8 cellular contexts compared by ENCODE assay signal in genomic region chr16:10971560-10971961, GRCh38. TPM values are rescaled to one million over a fixed set of nuclear protein-coding genes. Genes with fewer than 3 reads are reported as not detected.
A peak's percentile ranks its signal among the peaks of the same experiment; 100 is the strongest.
DNase-seq lines count a peak whose midpoint lies in the region; ATAC-seq and TF ChIP-seq lines count a peak whose summit lies in the region.

No MANE protein-coding gene starts in this region.

- no peak overlapping the region for H2AFZ ChIP-seq in Loucy (ENCODE audit: low read length)

- DNase-seq in activated naive CD4-positive, alpha-beta T cell treated with anti-CD3 and anti-CD28 coated beads for 36 hours, result peak; percentile 62
- DNase-seq in activated naive CD4-positive, alpha-beta T cell treated with anti-CD3 and anti-CD28 coated beads, Interleukin-2, amount 50 U/mL, for 72 hours (ENCODE audit: low spot score in 2 of 2), result no peak
- DNase-seq in SHP77 treated with DMSO at 0.1 percent for 48 hours (lab: John Stamatoyannopoulos, UW), result peak; percentile 55
- DNase-seq in colonic mucosa, result peak; percentile 46
- DNase-seq in left kidney (ENCODE audit: low read depth, low spot score), result peak; percentile 88
- DNase-seq in transverse colon, result peak; percentile 31

- H3K4me1 ChIP-seq in Loucy (ENCODE audit: insufficient read depth, low read length, poor library complexity, severe bottlenecking) (no peaks in the 10 kb centered on the region), colonic mucosa (no peaks in the 10 kb centered on the region), transverse colon (peaks cover 0 to 4% (median 0%) of the 10 kb centered on the region in 4 donors)

- H3K4me1 Mint-ChIP-seq in activated naive CD4-positive, alpha-beta T cell treated with anti-CD3 and anti-CD28 coated beads for 36 hours (ENCODE audit: low read depth), result peaks cover 22% of the 10 kb centered on the region

- 63% methylated on average over 3 of the region's 3 CpGs; no CpG with 5 or more reads in 1 of the 2 donors for WGBS in transverse colon (ENCODE audit: low coverage in 1 of 2), 2 donors

- CTCF ChIA-PET in activated naive CD4-positive, alpha-beta T cell treated with anti-CD3 and anti-CD28 coated beads for 36 hours (lab: Charles Lee), result interaction anchor here (0.7 to 4.0 kb wide), 28 partner anchors 8 to 434 kb away, joined by 3 to 67 read pairs (median 4); partner anchors contain the start of gene SOCS1

- H3F3A ChIP-seq in Loucy (ENCODE audit: low read depth), result no peaks in the 10 kb centered on the region

- peaks cover 26% of the 10 kb centered on the region; the same call in 1 of the 2 replicates for H3K36me3 ChIP-seq in Loucy (ENCODE audit: insufficient read depth, low read length)
- no peaks in the 10 kb centered on the region for H3K36me3 ChIP-seq in colonic mucosa
- H3K36me3 ChIP-seq in transverse colon, result peaks cover 0 to 8% (median 2%) of the 10 kb centered on the region in 4 donors

- no peaks in the 10 kb centered on the region for H4K20me1 ChIP-seq in Loucy (ENCODE audit: insufficient read depth, low read length, poor library complexity, severe bottlenecking)

- TF ChIP-seq EP300 in transverse colon (IDR thresholded peaks at IDR 0.05; ENCODE audit: low read depth), result no peak

- peaks cover 23% of the 10 kb centered on the region for H3K36me3 Mint-ChIP-seq in activated naive CD4-positive, alpha-beta T cell treated with anti-CD3 and anti-CD28 coated beads for 36 hours (ENCODE audit: low read depth)
- peaks cover 18 to 21% of the 10 kb centered on the region in 2 donors for H3K36me3 Mint-ChIP-seq in activated naive CD4-positive, alpha-beta T cell treated with anti-CD3 and anti-CD28 coated beads, Interleukin-2, amount 50 U/mL, for 72 hours

- H3K9me3 ChIP-seq in Loucy (ENCODE audit: insufficient read depth, low read depth, low read length) (no peaks in the 10 kb centered on the region), colonic mucosa (no peaks in the 10 kb centered on the region), transverse colon (no peaks in the 10 kb centered on the region)

- H3K9me3 Mint-ChIP-seq in activated naive CD4-positive, alpha-beta T cell treated with anti-CD3 and anti-CD28 coated beads for 36 hours, result no peaks in the 10 kb centered on the region
- no peaks in the 10 kb centered on the region for H3K9me3 Mint-ChIP-seq in activated naive CD4-positive, alpha-beta T cell treated with anti-CD3 and anti-CD28 coated beads, Interleukin-2, amount 50 U/mL, for 72 hours

- H3K4me3 ChIP-seq in Loucy (ENCODE audit: low read length, poor library complexity, severe bottlenecking) (no peak overlapping the region), colonic mucosa (no peak overlapping the region), transverse colon (no peak overlapping the region)

- no peak overlapping the region for H3K27ac Mint-ChIP-seq in activated naive CD4-positive, alpha-beta T cell treated with anti-CD3 and anti-CD28 coated beads for 36 hours
- H3K27ac Mint-ChIP-seq in activated naive CD4-positive, alpha-beta T cell treated with anti-CD3 and anti-CD28 coated beads, Interleukin-2, amount 50 U/mL, for 72 hours, result peak overlapping the region in 1 of 2 donors; percentile 53

- H3K4me3 Mint-ChIP-seq in activated naive CD4-positive, alpha-beta T cell treated with anti-CD3 and anti-CD28 coated beads for 36 hours, result no peak overlapping the region

- H3K9ac ChIP-seq in Loucy (ENCODE audit: low read depth, low read length, poor library complexity, severe bottlenecking), result no peak overlapping the region
- H3K9ac ChIP-seq in colonic mucosa (ENCODE audit: low read depth in 2 of 2, low read length in 2 of 2), result no peak overlapping the region

- H3K79me2 ChIP-seq in Loucy (ENCODE audit: insufficient read depth, low read length), result no peaks in the 10 kb centered on the region

- TF ChIP-seq POLR2A in transverse colon (IDR thresholded peaks at IDR 0.05), result no peak

- ATAC-seq in activated naive CD4-positive, alpha-beta T cell treated with anti-CD3 and anti-CD28 coated beads, Interleukin-2, amount 50 U/mL, for 72 hours, result no peak
- ATAC-seq in HG02970 (IDR thresholded peaks at IDR 0.05; ENCODE audit: low FRiP score, unreplicated experiment), result no peak

- H3K27me3 Mint-ChIP-seq in activated naive CD4-positive, alpha-beta T cell treated with anti-CD3 and anti-CD28 coated beads for 36 hours (ENCODE audit: low read depth), result no peaks in the 10 kb centered on the region

- H3K27ac ChIP-seq in colonic mucosa (no peak overlapping the region), transverse colon (no peak overlapping the region)

- intact Hi-C loops in activated naive CD4-positive, alpha-beta T cell treated with anti-CD3 and anti-CD28 coated beads for 36 hours (cut with micrococcal nuclease), result loop anchor here (1.0 to 2.0 kb wide), 4 partner anchors 10 to 384 kb away; no protein-coding TSS in a partner anchor
- intact Hi-C loops in colonic mucosa (cut with DNase I) (loop anchor here (2.0 to 5.0 kb wide), 2 partner anchors 285 to 386 kb away; partner anchors contain the start of gene SOCS1), transverse colon (cut with DNase I; ENCODE audit: low total_unique reads) (loop anchor here (10.0 kb wide), 1 partner anchor 383 kb away; no protein-coding TSS in a partner anchor)

- no peaks in the 10 kb centered on the region for H3K9me2 ChIP-seq in Loucy (replicated peaks; ENCODE audit: low read depth, low read length)

- in situ Hi-C loops in transverse colon (cut with MboI; ENCODE audit: low pct_ligation_motif_present in 1 of 4, low pct_unique_long_range_greater_than_20kb in 1 of 4, low sequenced_read_pairs in 3 of 4), result loop anchor here in 2 of 4 donors (25.0 kb wide), 2 partner anchors 391 to 566 kb away; a partner anchor contains a TSS

- TF ChIP-seq CTCF in Loucy (conservative IDR thresholded peaks at IDR 0.05; ENCODE audit: low read length) (peak; percentile 61), colonic mucosa (IDR thresholded peaks at IDR 0.05) (peak; percentile 71), transverse colon (IDR thresholded peaks at IDR 0.05) (peak; percentile 76 to 89 (median 79))

- H3K27me3 ChIP-seq in Loucy (ENCODE audit: insufficient read depth, low read length, poor library complexity, severe bottlenecking) (no peaks in the 10 kb centered on the region), colonic mucosa (no peaks in the 10 kb centered on the region), transverse colon (no peaks in the 10 kb centered on the region)

- no peak overlapping the region for H3K4me2 ChIP-seq in Loucy (ENCODE audit: low read depth, low read length, poor library complexity, severe bottlenecking)

RNA-seq across cellular contexts. Expression of gene CLEC16A, which starts 27.2 kb away (rescaled TPM):
- 10 to 100 TPM; 18.4 to 20.1 TPM for total RNA-seq in activated naive CD4-positive, alpha-beta T cell treated with anti-CD3 and anti-CD28 coated beads for 36 hours
- 10 to 100 TPM; 28.0 to 33.2 TPM for total RNA-seq in activated naive CD4-positive, alpha-beta T cell treated with anti-CD3 and anti-CD28 coated beads, Interleukin-2, amount 50 U/mL, for 72 hours
- total RNA-seq in colonic mucosa (10 to 100 TPM; 24.9 to 29.6 TPM), transverse colon (100 to 1,000 TPM in 2 of 4 donors, 10 to 100 TPM in 2; 38.2 to 153 (median 92.7) TPM)

RNA-seq across cellular contexts. Expression of gene DEXI, which starts 29.3 kb away (rescaled TPM):
- 10 to 100 TPM; 23.4 to 25.9 TPM for total RNA-seq in activated naive CD4-positive, alpha-beta T cell treated with anti-CD3 and anti-CD28 coated beads for 36 hours
- 10 to 100 TPM; 17.1 to 30.2 TPM for total RNA-seq in activated naive CD4-positive, alpha-beta T cell treated with anti-CD3 and anti-CD28 coated beads, Interleukin-2, amount 50 U/mL, for 72 hours
- total RNA-seq in colonic mucosa (10 to 100 TPM; 23.8 to 29.5 TPM), transverse colon (10 to 100 TPM; 36.2 to 76.4 (median 56.0) TPM)

Comparison
In these comparisons a context has a peak if more than half of its experiments do, and no peak if none do; other contexts are left out.
1. DNase-seq: peak in activated naive CD4-positive, alpha-beta T cell treated with anti-CD3 and anti-CD28 coated beads for 36 hours (single experiment), SHP77 treated with DMSO at 0.1 percent for 48 hours (single experiment), colonic mucosa (single experiment), left kidney (single experiment) and transverse colon (single experiment); none in activated naive CD4-positive, alpha-beta T cell treated with anti-CD3 and anti-CD28 coated beads, Interleukin-2, amount 50 U/mL, for 72 hours (0 of 2).
2. Peak in every context shown above with its lines, with median percentiles within 50 percentile points of each other: CTCF ChIP-seq.